In the genomic region with DNA sequence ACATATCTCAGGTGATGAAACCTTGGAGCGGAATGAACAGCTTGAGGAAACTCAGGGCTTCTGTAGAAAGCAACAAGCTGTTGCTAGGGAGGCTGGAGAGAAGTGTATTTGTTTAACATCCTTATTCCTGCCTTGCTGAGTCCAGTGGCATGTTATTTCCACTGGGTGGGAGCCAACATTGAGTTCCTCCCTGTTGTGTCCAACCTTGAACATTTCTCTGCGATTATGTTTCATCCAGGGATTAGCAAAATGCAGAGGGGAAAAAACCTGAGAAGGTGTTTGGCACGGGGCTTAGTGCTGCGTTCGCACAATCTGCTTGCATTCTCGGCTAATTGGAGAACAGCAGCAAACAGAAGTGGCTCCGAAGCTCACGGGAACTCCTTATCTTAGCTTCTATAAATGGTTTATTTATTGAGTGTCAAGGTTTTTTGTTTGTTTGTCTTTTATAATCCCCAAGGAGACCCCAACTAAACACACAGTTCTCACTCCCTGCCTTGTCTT, we compare ENCODE assay signal across 10 cellular contexts.
DNase-seq lines count a peak whose midpoint lies in the region; ATAC-seq, FAIRE-seq and TF ChIP-seq lines count a peak whose summit lies in the region.
"Had no signal": no experiment of that assay in that cellular context is flagged by ENCODE, and none has a peak within 500 bp of the region (broad histone marks: within the 10 kb centered on the region; RNA-seq: fewer than 3 reads in every experiment).

No MANE protein-coding gene starts in this region.

- WGBS in pancreas, 2 donors = 3 to 5% methylated on average over 8 of the region's 8 CpGs

- H3K9me3 Mint-ChIP-seq in activated T-helper 17 cell treated with anti-CD3 and anti-CD28 coated beads, Interleukin-2, amount 50 U/mL, for 72 hours = peaks cover 4% of the 10 kb centered on the region
- H3K9me3 Mint-ChIP-seq: memory B cell had no signal

- H3K4me1 ChIP-seq in pancreas = peaks cover 0 to 14% (median 5%) of the 10 kb centered on the region in 3 donors

- H3K9me3 ChIP-seq in pancreas = no peaks in the 10 kb centered on the region

- ATAC-seq in pancreas (peak; percentile 82 to 92 (median 89)), left lobe of liver (no peak)
- ATAC-seq in activated T-helper 17 cell treated with anti-CD3 and anti-CD28 coated beads, Interleukin-2, amount 50 U/mL, for 72 hours (replicated peaks) = no peak

- H3K36me3 Mint-ChIP-seq in activated T-helper 17 cell treated with anti-CD3 and anti-CD28 coated beads, Interleukin-2, amount 50 U/mL, for 72 hours (ENCODE audit: low read depth) = no peaks in the 10 kb centered on the region
- H3K36me3 Mint-ChIP-seq: memory B cell had no signal

- no peak overlapping the region for H3K27ac Mint-ChIP-seq in activated T-helper 17 cell treated with anti-CD3 and anti-CD28 coated beads, Interleukin-2, amount 50 U/mL, for 72 hours
- H3K27ac Mint-ChIP-seq: memory B cell had no signal

- no peak overlapping the region for H3K4me3 ChIP-seq in fibroblast of pulmonary artery (replicated peaks; ENCODE audit: low read depth, low read length)
- no peak overlapping the region for H3K4me3 ChIP-seq in pancreas

- peaks cover 9% of the 10 kb centered on the region for H3K27me3 Mint-ChIP-seq in activated T-helper 17 cell treated with anti-CD3 and anti-CD28 coated beads, Interleukin-2, amount 50 U/mL, for 72 hours

- intact Hi-C loops in pancreas (cut with DNase I) = no loop called here

- DNase-seq in Daoy (ENCODE audit: low read depth) = peak; percentile 72
- peak; percentile 81 for DNase-seq in NCI-H69 (lab: John Stamatoyannopoulos, UW)
- peak; percentile 82 for DNase-seq in fibroblast of pulmonary artery (ENCODE audit: low read depth)
- DNase-seq in pancreas = peak in 3 of 6 donors; percentile 38 to 53 (median 39)
- DNase-seq in GM19239 (ENCODE audit: insufficient read length, low spot score) = no peak
- DNase-seq in left lobe of liver (ENCODE audit: low spot score) = no peak
- DNase-seq in KG1 (lab: John Stamatoyannopoulos, UW) = no peak

- H3K27me3 ChIP-seq in pancreas = no peaks in the 10 kb centered on the region

- H3K36me3 ChIP-seq in pancreas = no peaks in the 10 kb centered on the region

- H3K27ac ChIP-seq in pancreas = peak overlapping the region in 1 of 4 donors; percentile 38

- H3K4me1 Mint-ChIP-seq in activated T-helper 17 cell treated with anti-CD3 and anti-CD28 coated beads, Interleukin-2, amount 50 U/mL, for 72 hours = no peaks in the 10 kb centered on the region
- H3K4me1 Mint-ChIP-seq: memory B cell had no signal

- FAIRE-seq in pancreas (lab: Jason Lieb, UNC) = no peak
- no peak for FAIRE-seq in GM19239 (lab: Jason Lieb, UNC)
- FAIRE-seq: G401.6 had no signal

- TF ChIP-seq CTCF in fibroblast of pulmonary artery (IDR thresholded peaks at IDR 0.05; ENCODE audit: low read length, missing control alignments) (peak; percentile 12), pancreas (IDR thresholded peaks at IDR 0.05) (no peak)

- no peak overlapping the region for H3K4me3 Mint-ChIP-seq in activated T-helper 17 cell treated with anti-CD3 and anti-CD28 coated beads, Interleukin-2, amount 50 U/mL, for 72 hours
- H3K4me3 Mint-ChIP-seq: memory B cell had no signal

Comparison
In these comparisons a context has a peak if more than half of its experiments do, and no peak if none do; other contexts are left out.
1. DNase-seq: peak in Daoy (single experiment), NCI-H69 (single experiment) and fibroblast of pulmonary artery (single experiment); none in GM19239 (single experiment), left lobe of liver (single experiment) and KG1 (single experiment).
2. ATAC-seq: peak in pancreas (4 of 4); none in activated T-helper 17 cell treated with anti-CD3 and anti-CD28 coated beads, Interleukin-2, amount 50 U/mL, for 72 hours (single experiment) and left lobe of liver (single experiment).